Comparison of ENCODE assay signal across 19 cellular contexts in genomic region chr19:31592456-31592855, GRCh38.
DNase-seq lines count a peak whose midpoint lies in the region; ATAC-seq and TF ChIP-seq lines count a peak whose summit lies in the region.
"Had no signal": no experiment of that assay in that cellular context is flagged by ENCODE, and none has a peak within 500 bp of the region (broad histone marks: within the 10 kb centered on the region; RNA-seq: fewer than 3 reads in every experiment).

No MANE protein-coding gene starts in this region.

- H3K4me3 ChIP-seq in endodermal cell (ENCODE audit: low read length) (no peak overlapping the region), mesenchymal stem cell (ENCODE audit: insufficient read depth in 1 of 2, low read depth in 1 of 2, low read length in 2 of 2) (no peak overlapping the region), vagina (no peak overlapping the region)
- H3K4me3 ChIP-seq: BLaER1, GM23248 had no signal

- H3K27me3 Mint-ChIP-seq in WTC11 (ENCODE audit: low read depth): peaks cover 11% of the 10 kb centered on the region; the same call in 1 of the 2 replicates
- peaks cover 3% of the 10 kb centered on the region for H3K27me3 Mint-ChIP-seq in endodermal cell (ENCODE audit: insufficient read depth)
- H3K27me3 Mint-ChIP-seq: B cell; CD4-positive, CD25-positive, alpha-beta regulatory T cell had no signal

- H4K8ac ChIP-seq in mesenchymal stem cell (ENCODE audit: low read length): peak overlapping the region; percentile 75

- intact Hi-C loops in vagina (cut with DNase I): no loop called here

- H3K79me1 ChIP-seq in mesenchymal stem cell (replicated peaks; ENCODE audit: low read length, poor library complexity, severe bottlenecking): no peaks in the 10 kb centered on the region

- H3K27ac Mint-ChIP-seq in WTC11 (0 out of 2 replicates have a peak overlapping the region, but pooled peaks have one; percentile 10), endodermal cell (no peak overlapping the region)
- H3K27ac Mint-ChIP-seq: B cell; CD4-positive, CD25-positive, alpha-beta regulatory T cell; CD8-positive, alpha-beta T cell had no signal

- POLR2A ChIA-PET in WTC11 (lab: Charles Lee): interaction anchor here (0.9 kb wide), 1 partner anchor 20 kb away, joined by 3 read pairs; no protein-coding TSS in a partner anchor

- H3K9ac ChIP-seq in endodermal cell (ENCODE audit: extremely low read depth, low read length, poor library complexity, severe bottlenecking): no peak overlapping the region
- H3K9ac ChIP-seq in mesenchymal stem cell (ENCODE audit: low read length): no peak overlapping the region
- H3K9ac ChIP-seq: BLaER1, GM23248 had no signal

- ATAC-seq in WTC11: no peak
- no peak for ATAC-seq in activated CD4-positive, CD25-positive, alpha-beta regulatory T cell treated with anti-CD3 and anti-CD28 coated beads, Interleukin-2, amount 50 U/mL, for 24 hours
- ATAC-seq: CD8-positive, alpha-beta T cell; HCT116 had no signal

- no peak for TF ChIP-seq CTCF in WTC11 (IDR thresholded peaks at IDR 0.05)
- TF ChIP-seq CTCF in endodermal cell (conservative IDR thresholded peaks at IDR 0.05): no peak
- TF ChIP-seq CTCF in vagina (IDR thresholded peaks at IDR 0.05): no peak

- peak overlapping the region in 1 of 2 experiments; percentile 71 for H3K14ac ChIP-seq in mesenchymal stem cell (ENCODE audit: low read length in 2 of 2)

- H2BK5ac ChIP-seq in mesenchymal stem cell (ENCODE audit: low read depth, low read length, poor library complexity, severe bottlenecking): no peak overlapping the region

- H3K4me1 ChIP-seq in endodermal cell (ENCODE audit: control insufficient read depth, insufficient read depth, low read length): no peaks in the 10 kb centered on the region
- H3K4me1 ChIP-seq in mesenchymal stem cell (ENCODE audit: control insufficient read depth, insufficient read depth, low read depth, low read length): no peaks in the 10 kb centered on the region
- H3K4me1 ChIP-seq in vagina: no peaks in the 10 kb centered on the region
- H3K4me1 ChIP-seq: Caco-2 had no signal

- H3K36me3 ChIP-seq in endodermal cell (ENCODE audit: control insufficient read depth, insufficient read depth, low read length) (no peaks in the 10 kb centered on the region), mesenchymal stem cell (ENCODE audit: control insufficient read depth in 1 of 2, insufficient read depth in 2 of 2, low read depth in 1 of 2, low read length in 2 of 2) (no peaks in the 10 kb centered on the region), vagina (no peaks in the 10 kb centered on the region)
- H3K36me3 ChIP-seq: BLaER1 had no signal

- TF ChIP-seq POLR2A in vagina (IDR thresholded peaks at IDR 0.05): no peak

- peak overlapping the region; percentile 84 for H4K91ac ChIP-seq in mesenchymal stem cell (ENCODE audit: low read length)

- no peak overlapping the region for H3K4me3 Mint-ChIP-seq in WTC11
- H3K4me3 Mint-ChIP-seq in endodermal cell: no peak overlapping the region
- H3K4me3 Mint-ChIP-seq: B cell; CD4-positive, CD25-positive, alpha-beta regulatory T cell; CD8-positive, alpha-beta T cell; H9 had no signal

- H3K4me2 ChIP-seq in mesenchymal stem cell (ENCODE audit: low read length, poor library complexity, severe bottlenecking): no peak overlapping the region
- H3K4me2 ChIP-seq: BLaER1 had no signal

- H2BK12ac ChIP-seq in mesenchymal stem cell (ENCODE audit: low read length in 2 of 2): peak overlapping the region; percentile 12 to 90

- H3K27me3 ChIP-seq in endodermal cell (ENCODE audit: control insufficient read depth, insufficient read depth, low read length, poor library complexity, severe bottlenecking) (no peaks in the 10 kb centered on the region), mesenchymal stem cell (ENCODE audit: control insufficient read depth in 1 of 2, insufficient read depth in 1 of 2, low read length in 2 of 2) (peaks cover 0 to 5% of the 10 kb centered on the region in 2 experiments), vagina (no peaks in the 10 kb centered on the region)
- H3K27me3 ChIP-seq: BLaER1 had no signal

- H3K18ac ChIP-seq in mesenchymal stem cell (ENCODE audit: low read depth in 1 of 2, low read length in 2 of 2): peak overlapping the region in 1 of 2 experiments; percentile 38

- 94 to 99% methylated on average over 14 of the region's 14 CpGs for WGBS in endodermal cell (ENCODE audit: insufficient coverage in 1 of 2, insufficient read length in 1 of 2), 2 experiments
- WGBS in mesenchymal stem cell: 95% methylated on average over 14 of the region's 14 CpGs

- no peak for DNase-seq in WTC11 (ENCODE audit: low spot score)
- DNase-seq in endodermal cell: peak; percentile 24
- no peak for DNase-seq in mesenchymal stem cell
- peak; percentile 56 to 88 for DNase-seq in vagina (ENCODE audit: extremely low spot score in 2 of 2)
- DNase-seq in AML-193 (lab: John Stamatoyannopoulos, UW): no peak
- DNase-seq in activated CD8-positive, alpha-beta memory T cell treated with anti-CD3 and anti-CD28 coated beads, Interleukin-2, amount 50 U/mL, for 48 hours: no peak
- DNase-seq: 8988T; Caco-2; CD4-positive, CD25-positive, alpha-beta regulatory T cell; DMS153; DND-41; GM23248; H9 had no signal

- H3K36me3 Mint-ChIP-seq in WTC11: peaks cover 7% of the 10 kb centered on the region
- no peaks in the 10 kb centered on the region for H3K36me3 Mint-ChIP-seq in endodermal cell (ENCODE audit: low read depth)
- H3K36me3 Mint-ChIP-seq: CD4-positive, CD25-positive, alpha-beta regulatory T cell; CD8-positive, alpha-beta T cell had no signal

- H3K9me3 ChIP-seq in endodermal cell (ENCODE audit: control insufficient read depth, low read length) (no peaks in the 10 kb centered on the region), mesenchymal stem cell (ENCODE audit: control insufficient read depth, low read length) (no peaks in the 10 kb centered on the region), vagina (no peaks in the 10 kb centered on the region)
- H3K9me3 ChIP-seq: BLaER1, Caco-2 had no signal

- peak overlapping the region in 1 of 2 experiments; percentile 55 for H3K23ac ChIP-seq in mesenchymal stem cell (ENCODE audit: low read length in 2 of 2)

- H3K27ac ChIP-seq in endodermal cell (ENCODE audit: low read depth, low read length) (no peak overlapping the region), mesenchymal stem cell (ENCODE audit: low read length, poor library complexity, severe bottlenecking) (no peak overlapping the region), vagina (no peak overlapping the region)
- H3K27ac ChIP-seq: BLaER1, C4-2B, GM23248 had no signal

- peaks cover 26% of the 10 kb centered on the region for H3K9me3 Mint-ChIP-seq in WTC11
- H3K9me3 Mint-ChIP-seq in endodermal cell: no peaks in the 10 kb centered on the region
- H3K9me3 Mint-ChIP-seq: CD8-positive, alpha-beta T cell had no signal

- no peak overlapping the region for H2AFZ ChIP-seq in mesenchymal stem cell (ENCODE audit: low read depth, low read length)
- H2AFZ ChIP-seq: GM23248 had no signal

- H2BK120ac ChIP-seq in mesenchymal stem cell (ENCODE audit: low read depth, low read length): no peak overlapping the region

- peak overlapping the region; percentile 79 for H2BK15ac ChIP-seq in mesenchymal stem cell (ENCODE audit: low read depth, poor library complexity, severe bottlenecking)

- no peak overlapping the region for H2AK5ac ChIP-seq in mesenchymal stem cell (ENCODE audit: low read length, severe bottlenecking)

- H3K4ac ChIP-seq in mesenchymal stem cell (ENCODE audit: low read depth in 1 of 2, low read length in 2 of 2): peak overlapping the region in 1 of 2 experiments; percentile 13

- CTCF ChIA-PET in WTC11 (lab: Charles Lee): no interaction called here

- H3K4me1 Mint-ChIP-seq in WTC11 (peaks cover 44% of the 10 kb centered on the region), endodermal cell (no peaks in the 10 kb centered on the region)
- H3K4me1 Mint-ChIP-seq: B cell; CD4-positive, CD25-positive, alpha-beta regulatory T cell had no signal

TF ChIP-seq in WTC11, 78 proteins besides CTCF, POLR2A, EP300 and RAD21 (continues in another document):
- TF ChIP-seq ELF4 (CRISPR knock-in tag; IDR thresholded peaks at IDR 0.05; ENCODE audit: low read depth): no peak
- TF ChIP-seq PRRX2 (CRISPR knock-in tag; IDR thresholded peaks at IDR 0.05): no peak
- no peak for TF ChIP-seq USF2 (CRISPR knock-in tag; IDR thresholded peaks at IDR 0.05)
- no peak for TF ChIP-seq NFATC4 (CRISPR knock-in tag; IDR thresholded peaks at IDR 0.05)
- no peak for TF ChIP-seq STAT6 (CRISPR knock-in tag; conservative IDR thresholded peaks at IDR 0.05; ENCODE audit: low read depth)
- TF ChIP-seq ZNF317 (CRISPR knock-in tag; IDR thresholded peaks at IDR 0.05; ENCODE audit: borderline replicate concordance, low read depth): no peak
- TF ChIP-seq MAX (CRISPR knock-in tag; IDR thresholded peaks at IDR 0.05): no peak

Comparison
In these comparisons a context has a peak if more than half of its experiments do, and no peak if none do; other contexts are left out.
1. DNase-seq: peak in endodermal cell (single experiment) and vagina (2 of 2); none in WTC11 (single experiment), mesenchymal stem cell (single experiment), AML-193 (0 of 2) and activated CD8-positive, alpha-beta memory T cell treated with anti-CD3 and anti-CD28 coated beads, Interleukin-2, amount 50 U/mL, for 48 hours (single experiment).